In genomic region chr1:156053770-156054499, GRCh38 we compare ENCODE assay signal across 1 cellular context.
A peak's percentile ranks its signal among the peaks of the same experiment; 100 is the strongest.
TF ChIP-seq lines count a peak whose summit lies in the region.

TSS of gene UBQLN4 (minus strand) at chr1:156053798. CDS start at chr1:156053701, 97 bp downstream.

TF ChIP-seq in HepG2, 621 proteins besides CTCF, POLR2A, EP300 and RAD21 (continued from another document and continues in another):
- TF ChIP-seq, protein P1, sequence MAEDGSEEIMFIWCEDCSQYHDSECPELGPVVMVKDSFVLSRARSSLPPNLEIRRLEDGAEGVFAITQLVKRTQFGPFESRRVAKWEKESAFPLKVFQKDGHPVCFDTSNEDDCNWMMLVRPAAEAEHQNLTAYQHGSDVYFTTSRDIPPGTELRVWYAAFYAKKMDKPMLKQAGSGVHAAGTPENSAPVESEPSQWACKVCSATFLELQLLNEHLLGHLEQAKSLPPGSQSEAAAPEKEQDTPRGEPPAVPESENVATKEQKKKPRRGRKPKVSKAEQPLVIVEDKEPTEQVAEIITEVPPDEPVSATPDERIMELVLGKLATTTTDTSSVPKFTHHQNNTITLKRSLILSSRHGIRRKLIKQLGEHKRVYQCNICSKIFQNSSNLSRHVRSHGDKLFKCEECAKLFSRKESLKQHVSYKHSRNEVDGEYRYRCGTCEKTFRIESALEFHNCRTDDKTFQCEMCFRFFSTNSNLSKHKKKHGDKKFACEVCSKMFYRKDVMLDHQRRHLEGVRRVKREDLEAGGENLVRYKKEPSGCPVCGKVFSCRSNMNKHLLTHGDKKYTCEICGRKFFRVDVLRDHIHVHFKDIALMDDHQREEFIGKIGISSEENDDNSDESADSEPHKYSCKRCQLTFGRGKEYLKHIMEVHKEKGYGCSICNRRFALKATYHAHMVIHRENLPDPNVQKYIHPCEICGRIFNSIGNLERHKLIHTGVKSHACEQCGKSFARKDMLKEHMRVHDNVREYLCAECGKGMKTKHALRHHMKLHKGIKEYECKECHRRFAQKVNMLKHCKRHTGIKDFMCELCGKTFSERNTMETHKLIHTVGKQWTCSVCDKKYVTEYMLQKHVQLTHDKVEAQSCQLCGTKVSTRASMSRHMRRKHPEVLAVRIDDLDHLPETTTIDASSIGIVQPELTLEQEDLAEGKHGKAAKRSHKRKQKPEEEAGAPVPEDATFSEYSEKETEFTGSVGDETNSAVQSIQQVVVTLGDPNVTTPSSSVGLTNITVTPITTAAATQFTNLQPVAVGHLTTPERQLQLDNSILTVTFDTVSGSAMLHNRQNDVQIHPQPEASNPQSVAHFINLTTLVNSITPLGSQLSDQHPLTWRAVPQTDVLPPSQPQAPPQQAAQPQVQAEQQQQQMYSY (CRISPR knock-in tag; IDR thresholded peaks at IDR 0.05), result no peak
- TF ChIP-seq ZNF670 (CRISPR knock-in tag; IDR thresholded peaks at IDR 0.05; ENCODE audit: borderline replicate concordance), result peak; percentile 26; the same call in 1 of the 2 replicates
- TF ChIP-seq TOPORS (CRISPR knock-in tag; IDR thresholded peaks at IDR 0.05), result no peak
- TF ChIP-seq, protein P2, sequence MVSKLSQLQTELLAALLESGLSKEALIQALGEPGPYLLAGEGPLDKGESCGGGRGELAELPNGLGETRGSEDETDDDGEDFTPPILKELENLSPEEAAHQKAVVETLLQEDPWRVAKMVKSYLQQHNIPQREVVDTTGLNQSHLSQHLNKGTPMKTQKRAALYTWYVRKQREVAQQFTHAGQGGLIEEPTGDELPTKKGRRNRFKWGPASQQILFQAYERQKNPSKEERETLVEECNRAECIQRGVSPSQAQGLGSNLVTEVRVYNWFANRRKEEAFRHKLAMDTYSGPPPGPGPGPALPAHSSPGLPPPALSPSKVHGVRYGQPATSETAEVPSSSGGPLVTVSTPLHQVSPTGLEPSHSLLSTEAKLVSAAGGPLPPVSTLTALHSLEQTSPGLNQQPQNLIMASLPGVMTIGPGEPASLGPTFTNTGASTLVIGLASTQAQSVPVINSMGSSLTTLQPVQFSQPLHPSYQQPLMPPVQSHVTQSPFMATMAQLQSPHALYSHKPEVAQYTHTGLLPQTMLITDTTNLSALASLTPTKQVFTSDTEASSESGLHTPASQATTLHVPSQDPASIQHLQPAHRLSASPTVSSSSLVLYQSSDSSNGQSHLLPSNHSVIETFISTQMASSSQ (IDR thresholded peaks at IDR 0.05; ENCODE audit: low read depth), result no peak
- TF ChIP-seq, protein P2 (CRISPR knock-in tag; IDR thresholded peaks at IDR 0.05; ENCODE audit: borderline replicate concordance), result no peak
- TF ChIP-seq BRD4 (CRISPR knock-in tag; IDR thresholded peaks at IDR 0.05), result no peak
- TF ChIP-seq PATZ1 (CRISPR knock-in tag; IDR thresholded peaks at IDR 0.05), result peak; percentile 98
- TF ChIP-seq ZNF543 (CRISPR knock-in tag; IDR thresholded peaks at IDR 0.05), result no peak
- peak; percentile 63; the same call in 1 of the 2 replicates for TF ChIP-seq ELF4 (CRISPR knock-in tag; IDR thresholded peaks at IDR 0.05; ENCODE audit: borderline replicate concordance)
- TF ChIP-seq RBFOX2 (IDR thresholded peaks at IDR 0.05; ENCODE audit: low read depth, low read length), result peak; percentile 48; the same call in 1 of the 2 replicates
- no peak for TF ChIP-seq ZNF24 (IDR thresholded peaks at IDR 0.05)
- TF ChIP-seq CREM (IDR thresholded peaks at IDR 0.05), result no peak
- TF ChIP-seq CREM (CRISPR knock-in tag; IDR thresholded peaks at IDR 0.05), result no peak
- TF ChIP-seq, protein P3, sequence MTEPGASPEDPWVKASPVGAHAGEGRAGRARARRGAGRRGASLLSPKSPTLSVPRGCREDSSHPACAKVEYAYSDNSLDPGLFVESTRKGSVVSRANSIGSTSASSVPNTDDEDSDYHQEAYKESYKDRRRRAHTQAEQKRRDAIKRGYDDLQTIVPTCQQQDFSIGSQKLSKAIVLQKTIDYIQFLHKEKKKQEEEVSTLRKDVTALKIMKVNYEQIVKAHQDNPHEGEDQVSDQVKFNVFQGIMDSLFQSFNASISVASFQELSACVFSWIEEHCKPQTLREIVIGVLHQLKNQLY (CRISPR knock-in tag; IDR thresholded peaks at IDR 0.05), result peak; percentile 6; the same call in 1 of the 2 replicates
- no peak for TF ChIP-seq SMARCC2 (IDR thresholded peaks at IDR 0.05)
- no peak for TF ChIP-seq ZNF160 (CRISPR knock-in tag; IDR thresholded peaks at IDR 0.05)
- TF ChIP-seq JDP2 (CRISPR knock-in tag; IDR thresholded peaks at IDR 0.05; ENCODE audit: borderline replicate concordance), result no peak
- TF ChIP-seq, protein P4, sequence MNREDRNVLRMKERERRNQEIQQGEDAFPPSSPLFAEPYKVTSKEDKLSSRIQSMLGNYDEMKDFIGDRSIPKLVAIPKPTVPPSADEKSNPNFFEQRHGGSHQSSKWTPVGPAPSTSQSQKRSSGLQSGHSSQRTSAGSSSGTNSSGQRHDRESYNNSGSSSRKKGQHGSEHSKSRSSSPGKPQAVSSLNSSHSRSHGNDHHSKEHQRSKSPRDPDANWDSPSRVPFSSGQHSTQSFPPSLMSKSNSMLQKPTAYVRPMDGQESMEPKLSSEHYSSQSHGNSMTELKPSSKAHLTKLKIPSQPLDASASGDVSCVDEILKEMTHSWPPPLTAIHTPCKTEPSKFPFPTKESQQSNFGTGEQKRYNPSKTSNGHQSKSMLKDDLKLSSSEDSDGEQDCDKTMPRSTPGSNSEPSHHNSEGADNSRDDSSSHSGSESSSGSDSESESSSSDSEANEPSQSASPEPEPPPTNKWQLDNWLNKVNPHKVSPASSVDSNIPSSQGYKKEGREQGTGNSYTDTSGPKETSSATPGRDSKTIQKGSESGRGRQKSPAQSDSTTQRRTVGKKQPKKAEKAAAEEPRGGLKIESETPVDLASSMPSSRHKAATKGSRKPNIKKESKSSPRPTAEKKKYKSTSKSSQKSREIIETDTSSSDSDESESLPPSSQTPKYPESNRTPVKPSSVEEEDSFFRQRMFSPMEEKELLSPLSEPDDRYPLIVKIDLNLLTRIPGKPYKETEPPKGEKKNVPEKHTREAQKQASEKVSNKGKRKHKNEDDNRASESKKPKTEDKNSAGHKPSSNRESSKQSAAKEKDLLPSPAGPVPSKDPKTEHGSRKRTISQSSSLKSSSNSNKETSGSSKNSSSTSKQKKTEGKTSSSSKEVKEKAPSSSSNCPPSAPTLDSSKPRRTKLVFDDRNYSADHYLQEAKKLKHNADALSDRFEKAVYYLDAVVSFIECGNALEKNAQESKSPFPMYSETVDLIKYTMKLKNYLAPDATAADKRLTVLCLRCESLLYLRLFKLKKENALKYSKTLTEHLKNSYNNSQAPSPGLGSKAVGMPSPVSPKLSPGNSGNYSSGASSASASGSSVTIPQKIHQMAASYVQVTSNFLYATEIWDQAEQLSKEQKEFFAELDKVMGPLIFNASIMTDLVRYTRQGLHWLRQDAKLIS (CRISPR knock-in tag; IDR thresholded peaks at IDR 0.05), result 0 out of 2 replicates have a peak, but pooled peaks have one; percentile 29
- TF ChIP-seq, protein P5, sequence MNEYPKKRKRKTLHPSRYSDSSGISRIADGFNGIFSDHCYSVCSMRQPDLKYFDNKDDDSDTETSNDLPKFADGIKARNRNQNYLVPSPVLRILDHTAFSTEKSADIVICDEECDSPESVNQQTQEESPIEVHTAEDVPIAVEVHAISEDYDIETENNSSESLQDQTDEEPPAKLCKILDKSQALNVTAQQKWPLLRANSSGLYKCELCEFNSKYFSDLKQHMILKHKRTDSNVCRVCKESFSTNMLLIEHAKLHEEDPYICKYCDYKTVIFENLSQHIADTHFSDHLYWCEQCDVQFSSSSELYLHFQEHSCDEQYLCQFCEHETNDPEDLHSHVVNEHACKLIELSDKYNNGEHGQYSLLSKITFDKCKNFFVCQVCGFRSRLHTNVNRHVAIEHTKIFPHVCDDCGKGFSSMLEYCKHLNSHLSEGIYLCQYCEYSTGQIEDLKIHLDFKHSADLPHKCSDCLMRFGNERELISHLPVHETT (CRISPR knock-in tag; conservative IDR thresholded peaks at IDR 0.05), result no peak
- no peak for TF ChIP-seq ZNF101 (CRISPR knock-in tag; IDR thresholded peaks at IDR 0.05; ENCODE audit: borderline replicate concordance, low read depth)
- no peak for TF ChIP-seq ZNF577 (CRISPR knock-in tag; IDR thresholded peaks at IDR 0.05; ENCODE audit: borderline replicate concordance, low read depth)
- TF ChIP-seq, protein P6, sequence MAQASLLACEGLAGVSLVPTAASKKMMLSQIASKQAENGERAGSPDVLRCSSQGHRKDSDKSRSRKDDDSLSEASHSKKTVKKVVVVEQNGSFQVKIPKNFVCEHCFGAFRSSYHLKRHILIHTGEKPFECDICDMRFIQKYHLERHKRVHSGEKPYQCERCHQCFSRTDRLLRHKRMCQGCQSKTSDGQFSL (CRISPR knock-in tag; IDR thresholded peaks at IDR 0.05), result no peak
- TF ChIP-seq ASH2L (IDR thresholded peaks at IDR 0.05; ENCODE audit: insufficient read length, low read depth, low read length), result no peak
- peak; percentile 3; the same call in 1 of the 2 replicates for TF ChIP-seq SALL1 (CRISPR knock-in tag; IDR thresholded peaks at IDR 0.05)
- no peak for TF ChIP-seq TMF1 (CRISPR knock-in tag; IDR thresholded peaks at IDR 0.05; ENCODE audit: low read depth)
- no peak for TF ChIP-seq ZSCAN30 (CRISPR knock-in tag; IDR thresholded peaks at IDR 0.05)
- TF ChIP-seq YY1 (IDR thresholded peaks at IDR 0.05; ENCODE audit: insufficient read depth, insufficient replicate concordance, low read depth, low read length), result peak; percentile 61
- no peak; the same call in 1 of the 2 replicates for TF ChIP-seq DR1 (CRISPR knock-in tag; IDR thresholded peaks at IDR 0.05)
- TF ChIP-seq NONO (IDR thresholded peaks at IDR 0.05), result no peak
- no peak for TF ChIP-seq NONO (CRISPR knock-in tag; conservative IDR thresholded peaks at IDR 0.05)
- TF ChIP-seq, protein P7, sequence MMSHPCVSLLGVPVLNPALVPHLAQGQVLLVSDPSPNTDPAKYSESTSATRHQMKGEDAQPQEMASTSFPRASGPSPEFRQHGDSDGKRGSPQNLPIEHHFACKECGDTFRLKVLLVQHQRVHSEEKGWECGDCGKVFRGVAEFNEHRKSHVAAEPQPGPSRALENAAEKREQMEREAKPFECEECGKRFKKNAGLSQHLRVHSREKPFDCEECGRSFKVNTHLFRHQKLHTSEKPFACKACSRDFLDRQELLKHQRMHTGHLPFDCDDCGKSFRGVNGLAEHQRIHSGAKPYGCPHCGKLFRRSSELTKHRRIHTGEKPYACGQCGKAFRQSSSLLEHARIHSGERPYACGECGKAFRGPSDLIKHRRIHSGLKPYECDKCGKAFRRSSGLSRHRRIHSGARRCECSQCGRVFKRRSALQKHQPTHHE (CRISPR knock-in tag; IDR thresholded peaks at IDR 0.05; ENCODE audit: borderline replicate concordance), result no peak
- TF ChIP-seq, protein P8, sequence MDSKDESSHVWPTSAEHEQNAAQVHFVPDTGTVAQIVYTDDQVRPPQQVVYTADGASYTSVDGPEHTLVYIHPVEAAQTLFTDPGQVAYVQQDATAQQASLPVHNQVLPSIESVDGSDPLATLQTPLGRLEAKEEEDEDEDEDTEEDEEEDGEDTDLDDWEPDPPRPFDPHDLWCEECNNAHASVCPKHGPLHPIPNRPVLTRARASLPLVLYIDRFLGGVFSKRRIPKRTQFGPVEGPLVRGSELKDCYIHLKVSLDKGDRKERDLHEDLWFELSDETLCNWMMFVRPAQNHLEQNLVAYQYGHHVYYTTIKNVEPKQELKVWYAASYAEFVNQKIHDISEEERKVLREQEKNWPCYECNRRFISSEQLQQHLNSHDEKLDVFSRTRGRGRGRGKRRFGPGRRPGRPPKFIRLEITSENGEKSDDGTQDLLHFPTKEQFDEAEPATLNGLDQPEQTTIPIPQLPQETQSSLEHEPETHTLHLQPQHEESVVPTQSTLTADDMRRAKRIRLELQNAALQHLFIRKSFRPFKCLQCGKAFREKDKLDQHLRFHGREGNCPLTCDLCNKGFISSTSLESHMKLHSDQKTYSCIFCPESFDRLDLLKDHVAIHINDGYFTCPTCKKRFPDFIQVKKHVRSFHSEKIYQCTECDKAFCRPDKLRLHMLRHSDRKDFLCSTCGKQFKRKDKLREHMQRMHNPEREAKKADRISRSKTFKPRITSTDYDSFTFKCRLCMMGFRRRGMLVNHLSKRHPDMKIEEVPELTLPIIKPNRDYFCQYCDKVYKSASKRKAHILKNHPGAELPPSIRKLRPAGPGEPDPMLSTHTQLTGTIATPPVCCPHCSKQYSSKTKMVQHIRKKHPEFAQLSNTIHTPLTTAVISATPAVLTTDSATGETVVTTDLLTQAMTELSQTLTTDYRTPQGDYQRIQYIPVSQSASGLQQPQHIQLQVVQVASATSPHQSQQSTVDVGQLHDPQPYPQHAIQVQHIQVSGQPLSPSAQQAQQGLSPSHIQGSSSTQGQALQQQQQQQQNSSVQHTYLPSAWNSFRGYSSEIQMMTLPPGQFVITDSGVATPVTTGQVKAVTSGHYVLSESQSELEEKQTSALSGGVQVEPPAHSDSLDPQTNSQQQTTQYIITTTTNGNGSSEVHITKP (CRISPR knock-in tag; IDR thresholded peaks at IDR 0.05; ENCODE audit: low read depth), result no peak
- no peak for TF ChIP-seq ZSCAN29 (CRISPR knock-in tag; conservative IDR thresholded peaks at IDR 0.05)
- TF ChIP-seq JARID2 (CRISPR knock-in tag; IDR thresholded peaks at IDR 0.05; ENCODE audit: insufficient replicate concordance), result no peak
- TF ChIP-seq NBN (conservative IDR thresholded peaks at IDR 0.05), result no peak
- TF ChIP-seq ZNF605 (CRISPR knock-in tag; IDR thresholded peaks at IDR 0.05), result peak; percentile 57; the same call in 1 of the 2 replicates
